Comparison of ENCODE assay signal across 1 cellular context in genomic region chr1:155018617-155019348, GRCh38.
TF ChIP-seq lines count a peak whose summit lies in the region.

No MANE protein-coding gene starts in this region.

TF ChIP-seq in H1, 55 proteins besides CTCF, POLR2A, EP300 and RAD21:
- TF ChIP-seq ZNF274 (IDR thresholded peaks at IDR 0.05; ENCODE audit: borderline replicate concordance, extremely low read depth, low read length) (no peak), SP4 (IDR thresholded peaks at IDR 0.05; ENCODE audit: low read length) (no peak), TCF12 (IDR thresholded peaks at IDR 0.05; ENCODE audit: low read depth, low read length) (no peak), TBP (IDR thresholded peaks at IDR 0.05; ENCODE audit: low read depth, low read length) (no peak), GABPA (IDR thresholded peaks at IDR 0.05; ENCODE audit: borderline replicate concordance, insufficient read depth, low read length) (no peak), TEAD4 (IDR thresholded peaks at IDR 0.05; ENCODE audit: low read depth, low read length) (no peak)
